In the genomic region with DNA sequence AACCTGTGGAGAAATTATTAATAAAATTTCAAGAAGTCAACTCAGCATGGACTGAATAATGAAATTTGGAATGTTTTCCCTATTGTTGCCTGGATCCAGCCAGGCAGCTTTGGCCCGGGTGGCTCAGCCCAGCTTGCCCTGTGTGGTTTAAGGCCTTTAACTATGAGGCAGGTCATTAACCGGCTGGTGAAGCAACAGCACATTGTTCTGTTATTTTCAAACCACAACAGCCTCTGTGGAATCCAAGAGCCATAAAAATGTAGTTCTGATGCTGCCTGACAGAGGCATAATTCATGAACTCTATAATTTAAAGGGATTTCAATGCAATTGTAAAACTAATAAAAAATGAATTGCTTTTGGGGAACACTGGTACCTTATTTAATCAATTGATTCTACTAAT, we compare ENCODE assay signal across 1 cellular context.
TF ChIP-seq lines count a peak whose summit lies in the region.

No MANE protein-coding gene starts in this region.

TF ChIP-seq in H1, 55 proteins besides CTCF, POLR2A, EP300 and RAD21:
- TF ChIP-seq HDAC2 (IDR thresholded peaks at IDR 0.05; ENCODE audit: borderline replicate concordance in 1 of 2, low read depth in 2 of 2, low read length in 2 of 2) = no peak
- TF ChIP-seq EGR1 (IDR thresholded peaks at IDR 0.05; ENCODE audit: borderline replicate concordance, low read depth, low read length) = no peak
- TF ChIP-seq RXRA (IDR thresholded peaks at IDR 0.05; ENCODE audit: insufficient read depth, low read depth, low read length) = no peak
- TF ChIP-seq RBBP5 (IDR thresholded peaks at IDR 0.05; ENCODE audit: borderline replicate concordance, low read depth, low read length) = no peak
- TF ChIP-seq TAF7 (optimal IDR thresholded peaks at IDR 0.05; ENCODE audit: borderline replicate concordance, low read depth, low read length) = no peak
- peak; percentile 63 for TF ChIP-seq CEBPB (IDR thresholded peaks at IDR 0.05; ENCODE audit: low read depth, low read length)
